ENCODE assay signal across 19 cellular contexts in genomic region chr1:54567961-54568360, GRCh38. TPM values are rescaled to one million over a fixed set of nuclear protein-coding genes. Genes with fewer than 3 reads are reported as not detected.
DNase-seq lines count a peak whose midpoint lies in the region; ATAC-seq and TF ChIP-seq lines count a peak whose summit lies in the region.
"Had no signal": no experiment of that assay in that cellular context is flagged by ENCODE, and none has a peak within 500 bp of the region (broad histone marks: within the 10 kb centered on the region; RNA-seq: fewer than 3 reads in every experiment).

No MANE protein-coding gene starts in this region.

- peak overlapping the region; percentile 7 for H3K27ac Mint-ChIP-seq in mesothelial cell of epicardium
- H3K27ac Mint-ChIP-seq: activated naive CD4-positive, alpha-beta T cell treated with anti-CD3 and anti-CD28 coated beads for 36 hours; progenitor cell of endocrine pancreas had no signal

- peaks cover 3% of the 10 kb centered on the region for H3K4me1 ChIP-seq in colonic mucosa

- H3K36me3 ChIP-seq in colonic mucosa: no peaks in the 10 kb centered on the region
- H3K36me3 ChIP-seq: thyroid gland had no signal

- peak; percentile 53 for DNase-seq in AG10803 (ENCODE audit: low read depth)
- DNase-seq in NOMO-1 (lab: John Stamatoyannopoulos, UW; ENCODE audit: unreplicated experiment in 2 of 2): peak; percentile 10 to 49
- peak; percentile 77 for DNase-seq in epithelial cell of esophagus (ENCODE audit: low read depth)
- no peak for DNase-seq in mesothelial cell of epicardium (ENCODE audit: low spot score in 2 of 2, unreplicated experiment in 2 of 2)
- DNase-seq in NCI-H1092 treated with DMSO at 0.1 percent for 48 hours (lab: John Stamatoyannopoulos, UW): no peak
- DNase-seq in left lobe of liver (ENCODE audit: low spot score): no peak
- no peak for DNase-seq in foreskin melanocyte
- no peak for DNase-seq in colonic mucosa
- DNase-seq: ACHN; activated naive CD4-positive, alpha-beta T cell treated with anti-CD3 and anti-CD28 coated beads for 36 hours; erythroblast; NCI-H1105 treated with DMSO at 0.1 percent for 48 hours; NCI-H2227 treated with DMSO at 0.1 percent for 48 hours; PC-9; T-helper 2 cell; thyroid gland had no signal

- H3K36me3 Mint-ChIP-seq in mesothelial cell of epicardium: no peaks in the 10 kb centered on the region

- H3K4me3 ChIP-seq in AG10803 (ENCODE audit: low read length) (no peak overlapping the region), epithelial cell of esophagus (ENCODE audit: low read length) (no peak overlapping the region), colonic mucosa (no peak overlapping the region)
- H3K4me3 ChIP-seq: PC-9, thyroid gland had no signal

- ATAC-seq in left lobe of liver: no peak

- H3K4me1 Mint-ChIP-seq in mesothelial cell of epicardium: peaks cover 25% of the 10 kb centered on the region
- H3K4me1 Mint-ChIP-seq: central memory CD8-positive, alpha-beta T cell had no signal

- H3K9me3 ChIP-seq in colonic mucosa: no peaks in the 10 kb centered on the region
- H3K9me3 ChIP-seq: thyroid gland had no signal

- no peaks in the 10 kb centered on the region for H3K9me3 Mint-ChIP-seq in mesothelial cell of epicardium
- H3K9me3 Mint-ChIP-seq: activated naive CD4-positive, alpha-beta T cell treated with anti-CD3 and anti-CD28 coated beads for 36 hours; central memory CD8-positive, alpha-beta T cell had no signal

- TF ChIP-seq CTCF in AG10803 (conservative IDR thresholded peaks at IDR 0.05; ENCODE audit: low read length): no peak
- no peak for TF ChIP-seq CTCF in epithelial cell of esophagus (IDR thresholded peaks at IDR 0.05; ENCODE audit: insufficient read depth, low read depth, low read length, missing control alignments)
- TF ChIP-seq CTCF in mesothelial cell of epicardium (IDR thresholded peaks at IDR 0.05; ENCODE audit: unreplicated experiment): no peak
- TF ChIP-seq CTCF in colonic mucosa (IDR thresholded peaks at IDR 0.05): no peak

- intact Hi-C loops in colonic mucosa (cut with DNase I): no loop called here

- no peak overlapping the region for H3K9ac ChIP-seq in colonic mucosa (ENCODE audit: low read depth in 2 of 2, low read length in 2 of 2)

- no peak overlapping the region for H3K4me3 Mint-ChIP-seq in mesothelial cell of epicardium
- H3K4me3 Mint-ChIP-seq: activated naive CD4-positive, alpha-beta T cell treated with anti-CD3 and anti-CD28 coated beads for 36 hours; central memory CD8-positive, alpha-beta T cell had no signal

- H3K27ac ChIP-seq in colonic mucosa: no peak overlapping the region
- H3K27ac ChIP-seq: PC-9, thyroid gland had no signal

- H3K27me3 ChIP-seq in colonic mucosa: no peaks in the 10 kb centered on the region
- H3K27me3 ChIP-seq: thyroid gland had no signal

- no peaks in the 10 kb centered on the region for H3K27me3 Mint-ChIP-seq in mesothelial cell of epicardium (ENCODE audit: low read depth)
- H3K27me3 Mint-ChIP-seq: central memory CD8-positive, alpha-beta T cell had no signal

RNA-seq across cellular contexts. Expression of gene ACOT11, which starts 19.9 kb away (rescaled TPM):
- total RNA-seq in mesothelial cell of epicardium (8.3 to 10.3 TPM (median 8.9 TPM) in 3 replicates), left lobe of liver (1.5 TPM), colonic mucosa (10 to 100 TPM; 43.3 to 82.5 TPM)

RNA-seq across cellular contexts. Expression of gene FAM151A, which starts 55.4 kb away (rescaled TPM):
- total RNA-seq in mesothelial cell of epicardium: not detected in 3 replicates
- 78.9 TPM for total RNA-seq in left lobe of liver
- total RNA-seq in colonic mucosa: 1 to 10 TPM in 1 of 2 donors, under 1 TPM in 1; 0.66 to 2.8 TPM
- total RNA-seq: activated naive CD4-positive, alpha-beta T cell treated with anti-CD3 and anti-CD28 coated beads for 36 hours; mononuclear cell; PC-9; progenitor cell of endocrine pancreas; thyroid gland had no signal

Comparison
In these comparisons a context has a peak if more than half of its experiments do, and no peak if none do; other contexts are left out.
1. DNase-seq: peak in AG10803 (single experiment), NOMO-1 (2 of 2) and epithelial cell of esophagus (single experiment); none in mesothelial cell of epicardium (0 of 2), NCI-H1092 treated with DMSO at 0.1 percent for 48 hours (single experiment), left lobe of liver (single experiment), foreskin melanocyte (single experiment) and colonic mucosa (single experiment).
2. RNA of gene FAM151A, which starts 55.4 kb away (total RNA-seq): 78.9 TPM in left lobe of liver (single experiment); 0.66 to 2.8 TPM in colonic mucosa and not detected in mesothelial cell of epicardium; every median in the first group is over 10 times any median in the second.